1 cellular context compared by ENCODE assay signal in genomic region chr2:183093857-183094657, GRCh38.
TF ChIP-seq lines count a peak whose summit lies in the region.

No MANE protein-coding gene starts in this region.

TF ChIP-seq in WTC11, 78 proteins besides CTCF, POLR2A, EP300 and RAD21 (continued from another document):
- TF ChIP-seq, protein P1, sequence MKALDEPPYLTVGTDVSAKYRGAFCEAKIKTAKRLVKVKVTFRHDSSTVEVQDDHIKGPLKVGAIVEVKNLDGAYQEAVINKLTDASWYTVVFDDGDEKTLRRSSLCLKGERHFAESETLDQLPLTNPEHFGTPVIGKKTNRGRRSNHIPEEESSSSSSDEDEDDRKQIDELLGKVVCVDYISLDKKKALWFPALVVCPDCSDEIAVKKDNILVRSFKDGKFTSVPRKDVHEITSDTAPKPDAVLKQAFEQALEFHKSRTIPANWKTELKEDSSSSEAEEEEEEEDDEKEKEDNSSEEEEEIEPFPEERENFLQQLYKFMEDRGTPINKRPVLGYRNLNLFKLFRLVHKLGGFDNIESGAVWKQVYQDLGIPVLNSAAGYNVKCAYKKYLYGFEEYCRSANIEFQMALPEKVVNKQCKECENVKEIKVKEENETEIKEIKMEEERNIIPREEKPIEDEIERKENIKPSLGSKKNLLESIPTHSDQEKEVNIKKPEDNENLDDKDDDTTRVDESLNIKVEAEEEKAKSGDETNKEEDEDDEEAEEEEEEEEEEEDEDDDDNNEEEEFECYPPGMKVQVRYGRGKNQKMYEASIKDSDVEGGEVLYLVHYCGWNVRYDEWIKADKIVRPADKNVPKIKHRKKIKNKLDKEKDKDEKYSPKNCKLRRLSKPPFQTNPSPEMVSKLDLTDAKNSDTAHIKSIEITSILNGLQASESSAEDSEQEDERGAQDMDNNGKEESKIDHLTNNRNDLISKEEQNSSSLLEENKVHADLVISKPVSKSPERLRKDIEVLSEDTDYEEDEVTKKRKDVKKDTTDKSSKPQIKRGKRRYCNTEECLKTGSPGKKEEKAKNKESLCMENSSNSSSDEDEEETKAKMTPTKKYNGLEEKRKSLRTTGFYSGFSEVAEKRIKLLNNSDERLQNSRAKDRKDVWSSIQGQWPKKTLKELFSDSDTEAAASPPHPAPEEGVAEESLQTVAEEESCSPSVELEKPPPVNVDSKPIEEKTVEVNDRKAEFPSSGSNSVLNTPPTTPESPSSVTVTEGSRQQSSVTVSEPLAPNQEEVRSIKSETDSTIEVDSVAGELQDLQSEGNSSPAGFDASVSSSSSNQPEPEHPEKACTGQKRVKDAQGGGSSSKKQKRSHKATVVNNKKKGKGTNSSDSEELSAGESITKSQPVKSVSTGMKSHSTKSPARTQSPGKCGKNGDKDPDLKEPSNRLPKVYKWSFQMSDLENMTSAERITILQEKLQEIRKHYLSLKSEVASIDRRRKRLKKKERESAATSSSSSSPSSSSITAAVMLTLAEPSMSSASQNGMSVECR (CRISPR knock-in tag; IDR thresholded peaks at IDR 0.05; ENCODE audit: borderline replicate concordance) = no peak
- TF ChIP-seq ZNF423 (CRISPR knock-in tag; IDR thresholded peaks at IDR 0.05) (no peak), AR (CRISPR knock-in tag; IDR thresholded peaks at IDR 0.05) (no peak), MXD4 (CRISPR knock-in tag; IDR thresholded peaks at IDR 0.05; ENCODE audit: borderline replicate concordance) (no peak), ZMAT4 (CRISPR knock-in tag; IDR thresholded peaks at IDR 0.05) (no peak), TCF7 (CRISPR knock-in tag; IDR thresholded peaks at IDR 0.05; ENCODE audit: low read depth) (no peak), ZNF512 (CRISPR knock-in tag; IDR thresholded peaks at IDR 0.05; ENCODE audit: borderline replicate concordance) (no peak), HMGA2 (CRISPR knock-in tag; IDR thresholded peaks at IDR 0.05) (no peak)
- TF ChIP-seq, protein P2, sequence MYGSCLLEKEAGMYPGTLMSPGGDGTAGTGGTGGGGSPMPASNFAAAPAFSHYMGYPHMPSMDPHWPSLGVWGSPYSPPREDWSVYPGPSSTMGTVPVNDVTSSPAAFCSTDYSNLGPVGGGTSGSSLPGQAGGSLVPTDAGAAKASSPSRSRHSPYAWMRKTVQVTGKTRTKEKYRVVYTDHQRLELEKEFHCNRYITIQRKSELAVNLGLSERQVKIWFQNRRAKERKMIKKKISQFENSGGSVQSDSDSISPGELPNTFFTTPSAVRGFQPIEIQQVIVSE (CRISPR knock-in tag; IDR thresholded peaks at IDR 0.05; ENCODE audit: borderline replicate concordance) = no peak
TF ChIP-seq in WTC11: peak in this region for 0.
